Comparison of ENCODE assay signal across 9 cellular contexts in the genomic region with DNA sequence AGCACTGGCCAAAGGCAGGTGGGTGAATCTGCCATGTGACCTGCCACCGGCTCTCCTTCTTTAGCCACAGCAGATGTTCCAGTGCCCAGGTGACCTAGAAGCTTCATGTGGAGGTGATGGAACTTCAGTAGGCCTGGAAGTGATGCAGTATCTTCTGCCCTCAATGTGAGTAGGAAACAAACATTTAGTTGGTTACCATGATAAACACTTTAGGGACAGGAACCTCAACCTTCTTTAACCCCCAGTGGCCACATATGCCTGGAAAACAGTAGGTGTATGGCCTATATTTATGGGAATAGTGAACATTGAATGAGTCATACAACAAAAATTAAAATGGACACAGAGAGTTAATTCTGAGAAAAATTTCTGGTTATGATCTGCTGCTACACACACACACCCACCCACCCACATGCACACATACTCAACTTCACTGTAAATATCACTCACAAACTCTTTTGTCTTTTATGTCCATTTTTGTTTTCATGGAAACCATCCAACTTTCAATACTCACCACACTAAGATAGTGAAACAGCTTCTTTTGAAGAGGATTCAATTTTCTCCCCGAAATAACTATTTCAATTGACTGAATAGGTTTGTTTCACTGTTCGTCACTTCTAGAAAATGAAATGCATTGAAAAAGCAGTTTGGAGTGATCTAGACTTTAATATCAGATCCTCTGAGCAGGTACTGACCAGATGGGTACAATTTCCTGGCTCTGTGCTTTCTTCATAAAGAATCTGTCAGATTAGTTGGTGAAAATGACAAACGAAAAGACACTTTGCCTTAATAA.
DNase-seq lines count a peak whose midpoint lies in the region; ATAC-seq and TF ChIP-seq lines count a peak whose summit lies in the region.
"Had no signal": no experiment of that assay in that cellular context is flagged by ENCODE, and none has a peak within 500 bp of the region (broad histone marks: within the 10 kb centered on the region; RNA-seq: fewer than 3 reads in every experiment).

No MANE protein-coding gene starts in this region.

- no peak overlapping the region for H3K4me3 Mint-ChIP-seq in activated CD8-positive, alpha-beta T cell treated with anti-CD3 and anti-CD28 coated beads for 36 hours
- no peak overlapping the region for H3K4me3 Mint-ChIP-seq in activated CD8-positive, alpha-beta T cell treated with anti-CD3 and anti-CD28 coated beads, Interleukin-2, amount 10 ng/mL, durations not matched to agents 7 days and 5 days
- no peak overlapping the region for H3K4me3 Mint-ChIP-seq in MCF 10A (ENCODE audit: unreplicated experiment)

- peak; percentile 7 for DNase-seq in activated CD8-positive, alpha-beta T cell treated with anti-CD3 and anti-CD28 coated beads for 36 hours
- DNase-seq in activated CD8-positive, alpha-beta T cell treated with anti-CD3 and anti-CD28 coated beads, Interleukin-2, amount 10 ng/mL, durations not matched to agents 7 days and 5 days = no peak
- DNase-seq in MCF 10A (ENCODE audit: unreplicated experiment) (peak; percentile 27), thyroid gland (no peak), mesenteric fat pad (ENCODE audit: low spot score) (no peak), NCI-H1694 treated with DMSO at 0.1 percent for 48 hours (lab: John Stamatoyannopoulos, UW) (no peak)
- DNase-seq in stimulated activated CD4-positive, alpha-beta T cell treated with anti-CD3 and anti-CD28 coated beads, Interleukin-12 subunit alpha, Interleukin-12 subunit beta, amount 100 ng/mL, for 4 hours = no peak
- DNase-seq: effector CD8-positive, alpha-beta T cell had no signal

- POLR2A ChIA-PET in activated CD8-positive, alpha-beta T cell treated with anti-CD3 and anti-CD28 coated beads for 36 hours (lab: Charles Lee) = no interaction called here
- POLR2A ChIA-PET in activated CD8-positive, alpha-beta T cell treated with anti-CD3 and anti-CD28 coated beads, Interleukin-2, amount 10 ng/mL, durations not matched to agents 7 days and 5 days (lab: Charles Lee) = no interaction called here
- POLR2A ChIA-PET in MCF 10A (lab: Yijun Ruan, JAX) = interaction anchor here (0.7 kb wide), 2 partner anchors 18 to 20 kb away, joined by 3 read pairs; no protein-coding TSS in a partner anchor

- no peak for TF ChIP-seq POLR2A in thyroid gland (IDR thresholded peaks at IDR 0.05)

- H3K27me3 Mint-ChIP-seq in activated CD8-positive, alpha-beta T cell treated with anti-CD3 and anti-CD28 coated beads for 36 hours = peaks cover 6% of the 10 kb centered on the region
- peaks cover 6% of the 10 kb centered on the region for H3K27me3 Mint-ChIP-seq in activated CD8-positive, alpha-beta T cell treated with anti-CD3 and anti-CD28 coated beads, Interleukin-2, amount 10 ng/mL, durations not matched to agents 7 days and 5 days (ENCODE audit: low read depth)
- H3K27me3 Mint-ChIP-seq in MCF 10A (ENCODE audit: insufficient read depth, unreplicated experiment) = no peaks in the 10 kb centered on the region

- no peaks in the 10 kb centered on the region for H3K36me3 Mint-ChIP-seq in activated CD8-positive, alpha-beta T cell treated with anti-CD3 and anti-CD28 coated beads for 36 hours (ENCODE audit: low read depth)
- no peaks in the 10 kb centered on the region for H3K36me3 Mint-ChIP-seq in activated CD8-positive, alpha-beta T cell treated with anti-CD3 and anti-CD28 coated beads, Interleukin-2, amount 10 ng/mL, durations not matched to agents 7 days and 5 days (ENCODE audit: low read depth)
- peaks cover 52% of the 10 kb centered on the region for H3K36me3 Mint-ChIP-seq in MCF 10A (ENCODE audit: insufficient read depth, unreplicated experiment)

- H3K4me1 Mint-ChIP-seq in activated CD8-positive, alpha-beta T cell treated with anti-CD3 and anti-CD28 coated beads for 36 hours (ENCODE audit: low read depth) = peaks cover 16% of the 10 kb centered on the region
- H3K4me1 Mint-ChIP-seq in activated CD8-positive, alpha-beta T cell treated with anti-CD3 and anti-CD28 coated beads, Interleukin-2, amount 10 ng/mL, durations not matched to agents 7 days and 5 days (ENCODE audit: low read depth) = peaks cover 9% of the 10 kb centered on the region
- peaks cover 37% of the 10 kb centered on the region for H3K4me1 Mint-ChIP-seq in MCF 10A (ENCODE audit: insufficient read depth, unreplicated experiment)

- intact Hi-C loops in activated CD8-positive, alpha-beta T cell treated with anti-CD3 and anti-CD28 coated beads for 36 hours (cut with micrococcal nuclease) = no loop called here
- intact Hi-C loops in MCF 10A (cut with micrococcal nuclease) (no loop called here), thyroid gland (cut with DNase I) (no loop called here)

- CTCF ChIA-PET in activated CD8-positive, alpha-beta T cell treated with anti-CD3 and anti-CD28 coated beads for 36 hours (lab: Charles Lee) = no interaction called here
- CTCF ChIA-PET in activated CD8-positive, alpha-beta T cell treated with anti-CD3 and anti-CD28 coated beads, Interleukin-2, amount 10 ng/mL, durations not matched to agents 7 days and 5 days (lab: Charles Lee) = interaction anchor here (1.1 kb wide), 1 partner anchor 519 kb away, joined by 3 read pairs; no protein-coding TSS in a partner anchor
- CTCF ChIA-PET in MCF 10A (lab: Yijun Ruan, JAX) = no interaction called here

- H3K9me3 Mint-ChIP-seq in activated CD8-positive, alpha-beta T cell treated with anti-CD3 and anti-CD28 coated beads for 36 hours = no peaks in the 10 kb centered on the region
- H3K9me3 Mint-ChIP-seq in activated CD8-positive, alpha-beta T cell treated with anti-CD3 and anti-CD28 coated beads, Interleukin-2, amount 10 ng/mL, durations not matched to agents 7 days and 5 days (ENCODE audit: insufficient read depth) = no peaks in the 10 kb centered on the region
- no peaks in the 10 kb centered on the region for H3K9me3 Mint-ChIP-seq in MCF 10A (ENCODE audit: unreplicated experiment)

- H3K4me3 ChIP-seq in thyroid gland (replicated peaks in 1 of 3) = no peak overlapping the region

- H3K27ac Mint-ChIP-seq in activated CD8-positive, alpha-beta T cell treated with anti-CD3 and anti-CD28 coated beads for 36 hours = peak overlapping the region; percentile 18
- H3K27ac Mint-ChIP-seq in activated CD8-positive, alpha-beta T cell treated with anti-CD3 and anti-CD28 coated beads, Interleukin-2, amount 10 ng/mL, durations not matched to agents 7 days and 5 days = no peak overlapping the region
- H3K27ac Mint-ChIP-seq in MCF 10A (ENCODE audit: low read depth, unreplicated experiment) = peak overlapping the region; percentile 87

- no peaks in the 10 kb centered on the region for H3K9me3 ChIP-seq in thyroid gland

- peaks cover 17 to 54% of the 10 kb centered on the region in 2 donors for H3K4me1 ChIP-seq in thyroid gland

- BruUV-seq in MCF 10A (replicated peaks; lab: Mats Ljungman, UMichigan) = no TSS peak

- no peaks in the 10 kb centered on the region for H3K27me3 ChIP-seq in thyroid gland

- peak overlapping the region in 2 of 3 donors; percentile 38 to 49 for H3K27ac ChIP-seq in thyroid gland

- 58 to 77% methylated on average over 4 of the region's 4 CpGs for WGBS in thyroid gland, 2 donors

- no peak for TF ChIP-seq CTCF in activated CD8-positive, alpha-beta T cell treated with anti-CD3 and anti-CD28 coated beads for 36 hours (IDR thresholded peaks at IDR 0.05)
- no peak for TF ChIP-seq CTCF in MCF 10A (IDR thresholded peaks at IDR 0.05; ENCODE audit: unreplicated experiment)
- no peak for TF ChIP-seq CTCF in thyroid gland (IDR thresholded peaks at IDR 0.05)

- ATAC-seq in activated CD8-positive, alpha-beta T cell treated with anti-CD3 and anti-CD28 coated beads for 36 hours = peak; percentile 30
- ATAC-seq in activated CD8-positive, alpha-beta T cell treated with anti-CD3 and anti-CD28 coated beads, Interleukin-2, amount 10 ng/mL, durations not matched to agents 7 days and 5 days = no peak
- ATAC-seq in HG03060 (IDR thresholded peaks at IDR 0.05; ENCODE audit: low read depth, unreplicated experiment) = peak; percentile 56

- H3K36me3 ChIP-seq in thyroid gland = no peaks in the 10 kb centered on the region

Comparison
In these comparisons a context has a peak if more than half of its experiments do, and no peak if none do; other contexts are left out.
1. DNase-seq: peak in activated CD8-positive, alpha-beta T cell treated with anti-CD3 and anti-CD28 coated beads for 36 hours (single experiment) and MCF 10A (single experiment); none in activated CD8-positive, alpha-beta T cell treated with anti-CD3 and anti-CD28 coated beads, Interleukin-2, amount 10 ng/mL, durations not matched to agents 7 days and 5 days (single experiment), thyroid gland (0 of 2), mesenteric fat pad (single experiment), stimulated activated CD4-positive, alpha-beta T cell treated with anti-CD3 and anti-CD28 coated beads, Interleukin-12 subunit alpha, Interleukin-12 subunit beta, amount 100 ng/mL, for 4 hours (single experiment) and NCI-H1694 treated with DMSO at 0.1 percent for 48 hours (single experiment).